Comparison of ENCODE assay signal across 22 cellular contexts in the genomic region with DNA sequence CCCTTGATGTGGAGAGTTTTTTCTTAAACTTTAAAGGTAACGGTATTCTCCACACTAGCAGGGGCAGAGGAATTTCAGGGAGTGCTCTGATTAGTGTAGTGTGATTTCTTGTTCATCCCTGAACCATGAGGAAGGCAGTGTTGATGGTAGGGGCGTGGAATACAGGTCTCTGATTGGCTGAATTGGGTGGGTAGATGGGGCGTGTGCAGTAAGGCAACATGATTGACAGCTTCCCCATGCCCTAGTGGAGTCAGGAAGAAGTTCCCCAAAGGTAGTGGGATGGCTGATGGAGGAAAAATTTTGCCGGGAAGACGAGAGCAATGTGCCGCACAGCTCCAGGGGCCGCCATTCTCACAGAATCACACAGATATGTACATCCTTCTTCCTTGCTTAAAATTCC.
DNase-seq lines count a peak whose midpoint lies in the region; ATAC-seq and TF ChIP-seq lines count a peak whose summit lies in the region.
"Had no signal": no experiment of that assay in that cellular context is flagged by ENCODE, and none has a peak within 500 bp of the region (broad histone marks: within the 10 kb centered on the region; RNA-seq: fewer than 3 reads in every experiment).

No MANE protein-coding gene starts in this region.

- H3K36me3 ChIP-seq in H7 (replicated peaks; ENCODE audit: control insufficient read depth, insufficient read depth, low read length) = no peaks in the 10 kb centered on the region

- in situ Hi-C loops in KBM-7 (cut with MboI; ENCODE audit: low pct_unique_long_range_greater_than_20kb, low sequenced_read_pairs) = no loop called here

- ATAC-seq in WTC11 (peak; percentile 88), GM19455 (IDR thresholded peaks at IDR 0.05; ENCODE audit: unreplicated experiment) (no peak)
- ATAC-seq: PC-3 had no signal

- no peak overlapping the region for H3K4me3 ChIP-seq in H7 (ENCODE audit: insufficient read depth, low read depth, low read length)

- H3K27ac Mint-ChIP-seq in WTC11 = 0 out of 2 replicates have a peak overlapping the region, but pooled peaks have one; percentile 54
- H3K27ac Mint-ChIP-seq: CD4-positive, alpha-beta memory T cell had no signal

- no peaks in the 10 kb centered on the region for H3K27me3 Mint-ChIP-seq in WTC11 (ENCODE audit: low read depth)

- POLR2A ChIA-PET in WTC11 (lab: Charles Lee) = no interaction called here

- CTCF ChIA-PET in WTC11 (lab: Charles Lee) = interaction anchor here (0.7 kb wide), 1 partner anchor 11 kb away, joined by 3 read pairs; no protein-coding TSS in a partner anchor

- no peak for TF ChIP-seq CTCF in WTC11 (IDR thresholded peaks at IDR 0.05)

- H3K4me3 Mint-ChIP-seq in WTC11 = no peak overlapping the region
- H3K4me3 Mint-ChIP-seq: CD4-positive, alpha-beta memory T cell had no signal

- DNase-seq in Daoy (ENCODE audit: low read depth) (peak; percentile 9), H7 (peak; percentile 75), WTC11 (ENCODE audit: low spot score) (no peak), iPS-NIHi7 (ENCODE audit: extremely low spot score) (peak; percentile 61), superior temporal gyrus (ENCODE audit: extremely low spot score) (no peak), KBM-7 (no peak)
- DNase-seq: C1 segment of cervical spinal cord; CD4-positive, alpha-beta memory T cell; COR-L47; DMS79; IMR-90; NCI-H1092; NCI-H1417 treated with DMSO at 0.1 percent for 48 hours; NCI-H187; NCI-H2081 treated with DMSO at 0.1 percent for 48 hours; NCI-H524; NCI-H748 treated with DMSO at 0.1 percent for 48 hours; NK-92 treated with Interleukin-12 subunit alpha and Interleukin-12 subunit beta, amount 100 ng/mL, for 24 hours; SK-N-SH; SW 1271 had no signal

- peaks cover 10% of the 10 kb centered on the region for H3K4me1 Mint-ChIP-seq in WTC11
- H3K4me1 Mint-ChIP-seq: CD4-positive, alpha-beta memory T cell had no signal

- H3K9me3 Mint-ChIP-seq in WTC11 = peaks cover 4% of the 10 kb centered on the region; the same call in 1 of the 2 replicates

- no peaks in the 10 kb centered on the region for H3K36me3 Mint-ChIP-seq in WTC11
- H3K36me3 Mint-ChIP-seq: CD4-positive, alpha-beta memory T cell had no signal

- H3K27me3 ChIP-seq in H7 (ENCODE audit: control insufficient read depth, insufficient read depth, low read length) = no peaks in the 10 kb centered on the region

TF ChIP-seq in WTC11, 78 proteins besides CTCF, POLR2A, EP300 and RAD21 (continues in another document):
- TF ChIP-seq, protein P1, sequence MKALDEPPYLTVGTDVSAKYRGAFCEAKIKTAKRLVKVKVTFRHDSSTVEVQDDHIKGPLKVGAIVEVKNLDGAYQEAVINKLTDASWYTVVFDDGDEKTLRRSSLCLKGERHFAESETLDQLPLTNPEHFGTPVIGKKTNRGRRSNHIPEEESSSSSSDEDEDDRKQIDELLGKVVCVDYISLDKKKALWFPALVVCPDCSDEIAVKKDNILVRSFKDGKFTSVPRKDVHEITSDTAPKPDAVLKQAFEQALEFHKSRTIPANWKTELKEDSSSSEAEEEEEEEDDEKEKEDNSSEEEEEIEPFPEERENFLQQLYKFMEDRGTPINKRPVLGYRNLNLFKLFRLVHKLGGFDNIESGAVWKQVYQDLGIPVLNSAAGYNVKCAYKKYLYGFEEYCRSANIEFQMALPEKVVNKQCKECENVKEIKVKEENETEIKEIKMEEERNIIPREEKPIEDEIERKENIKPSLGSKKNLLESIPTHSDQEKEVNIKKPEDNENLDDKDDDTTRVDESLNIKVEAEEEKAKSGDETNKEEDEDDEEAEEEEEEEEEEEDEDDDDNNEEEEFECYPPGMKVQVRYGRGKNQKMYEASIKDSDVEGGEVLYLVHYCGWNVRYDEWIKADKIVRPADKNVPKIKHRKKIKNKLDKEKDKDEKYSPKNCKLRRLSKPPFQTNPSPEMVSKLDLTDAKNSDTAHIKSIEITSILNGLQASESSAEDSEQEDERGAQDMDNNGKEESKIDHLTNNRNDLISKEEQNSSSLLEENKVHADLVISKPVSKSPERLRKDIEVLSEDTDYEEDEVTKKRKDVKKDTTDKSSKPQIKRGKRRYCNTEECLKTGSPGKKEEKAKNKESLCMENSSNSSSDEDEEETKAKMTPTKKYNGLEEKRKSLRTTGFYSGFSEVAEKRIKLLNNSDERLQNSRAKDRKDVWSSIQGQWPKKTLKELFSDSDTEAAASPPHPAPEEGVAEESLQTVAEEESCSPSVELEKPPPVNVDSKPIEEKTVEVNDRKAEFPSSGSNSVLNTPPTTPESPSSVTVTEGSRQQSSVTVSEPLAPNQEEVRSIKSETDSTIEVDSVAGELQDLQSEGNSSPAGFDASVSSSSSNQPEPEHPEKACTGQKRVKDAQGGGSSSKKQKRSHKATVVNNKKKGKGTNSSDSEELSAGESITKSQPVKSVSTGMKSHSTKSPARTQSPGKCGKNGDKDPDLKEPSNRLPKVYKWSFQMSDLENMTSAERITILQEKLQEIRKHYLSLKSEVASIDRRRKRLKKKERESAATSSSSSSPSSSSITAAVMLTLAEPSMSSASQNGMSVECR (CRISPR knock-in tag; IDR thresholded peaks at IDR 0.05; ENCODE audit: borderline replicate concordance) = no peak
- no peak for TF ChIP-seq KAT7 (CRISPR knock-in tag; IDR thresholded peaks at IDR 0.05; ENCODE audit: borderline replicate concordance)
- TF ChIP-seq RELA (CRISPR knock-in tag; IDR thresholded peaks at IDR 0.05; ENCODE audit: borderline replicate concordance) = no peak
- TF ChIP-seq ZNF396 (CRISPR knock-in tag; IDR thresholded peaks at IDR 0.05; ENCODE audit: borderline replicate concordance) = no peak
- TF ChIP-seq SP1 (CRISPR knock-in tag; conservative IDR thresholded peaks at IDR 0.05) = no peak
- no peak for TF ChIP-seq CREM (CRISPR knock-in tag; IDR thresholded peaks at IDR 0.05)
- TF ChIP-seq, protein P2, sequence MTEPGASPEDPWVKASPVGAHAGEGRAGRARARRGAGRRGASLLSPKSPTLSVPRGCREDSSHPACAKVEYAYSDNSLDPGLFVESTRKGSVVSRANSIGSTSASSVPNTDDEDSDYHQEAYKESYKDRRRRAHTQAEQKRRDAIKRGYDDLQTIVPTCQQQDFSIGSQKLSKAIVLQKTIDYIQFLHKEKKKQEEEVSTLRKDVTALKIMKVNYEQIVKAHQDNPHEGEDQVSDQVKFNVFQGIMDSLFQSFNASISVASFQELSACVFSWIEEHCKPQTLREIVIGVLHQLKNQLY (CRISPR knock-in tag; IDR thresholded peaks at IDR 0.05) = no peak
- TF ChIP-seq OVOL2 (CRISPR knock-in tag; IDR thresholded peaks at IDR 0.05; ENCODE audit: borderline replicate concordance) = no peak
- no peak for TF ChIP-seq ZNF416 (CRISPR knock-in tag; IDR thresholded peaks at IDR 0.05)
- no peak for TF ChIP-seq USF1 (CRISPR knock-in tag; IDR thresholded peaks at IDR 0.05)
- no peak for TF ChIP-seq ATF2 (CRISPR knock-in tag; IDR thresholded peaks at IDR 0.05; ENCODE audit: borderline replicate concordance, low read depth)
- TF ChIP-seq AR (CRISPR knock-in tag; IDR thresholded peaks at IDR 0.05) = no peak
- no peak for TF ChIP-seq RORB (CRISPR knock-in tag; IDR thresholded peaks at IDR 0.05)

Comparison
In these comparisons a context has a peak if more than half of its experiments do, and no peak if none do; other contexts are left out.
1. DNase-seq: peak in Daoy (single experiment), H7 (single experiment) and iPS-NIHi7 (single experiment); none in WTC11 (single experiment), superior temporal gyrus (single experiment) and KBM-7 (single experiment).